In the genomic region with DNA sequence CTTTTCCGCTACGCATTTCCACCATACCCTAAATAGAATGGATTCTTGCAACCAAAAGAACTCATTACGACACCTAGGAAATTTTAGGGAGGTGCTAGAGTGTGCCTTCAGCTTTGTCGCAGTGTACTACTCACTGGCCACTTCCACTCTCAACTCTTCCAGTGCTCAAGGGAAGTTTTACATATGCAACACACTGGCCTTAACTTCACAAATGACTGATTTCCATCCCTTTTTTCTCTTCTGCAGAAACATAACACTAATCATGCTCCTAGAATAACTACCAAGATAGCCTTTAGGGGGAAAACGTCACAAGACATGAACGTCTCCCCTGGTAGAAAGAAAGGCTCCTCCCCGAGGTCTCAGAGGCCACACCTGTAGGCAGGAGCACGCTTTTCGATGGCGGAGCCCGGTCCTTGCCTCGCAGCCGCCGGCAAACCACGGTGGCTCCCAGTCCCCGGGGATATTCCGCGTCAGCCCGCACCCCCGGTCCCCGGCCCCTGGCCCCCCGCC, we compare ENCODE assay signal across 8 cellular contexts. TPM values are rescaled to one million over a fixed set of nuclear protein-coding genes. Genes with fewer than 3 reads are reported as not detected.
DNase-seq lines count a peak whose midpoint lies in the region; ATAC-seq and TF ChIP-seq lines count a peak whose summit lies in the region.

No MANE protein-coding gene starts in this region.

- H3K27ac ChIP-seq in VCaP: peak overlapping the region; percentile 89

- ATAC-seq in HG02938 (IDR thresholded peaks at IDR 0.05; ENCODE audit: unreplicated experiment) (peak; percentile 62), left lobe of liver (peak; percentile 76)

- TF ChIP-seq CTCF in VCaP (conservative IDR thresholded peaks at IDR 0.05) (no peak), cardiac fibroblast (IDR thresholded peaks at IDR 0.05; ENCODE audit: low read depth, low read length) (no peak)

- H3K4me3 ChIP-seq in cardiac fibroblast (replicated peaks in 1 of 2; ENCODE audit: low read depth in 2 of 2, low read length in 2 of 2): peak overlapping the region; percentile 74 to 92

- peak; percentile 45 for DNase-seq in NK-92 treated with Interleukin-12 subunit alpha and Interleukin-12 subunit beta, amount 100 ng/mL, for 24 hours (lab: John Stamatoyannopoulos, UW)
- no peak for DNase-seq in NK-92 (lab: John Stamatoyannopoulos, UW; ENCODE audit: unreplicated experiment)
- DNase-seq in NCI-H2029 treated with DMSO at 0.1 percent for 48 hours (lab: John Stamatoyannopoulos, UW): peak; percentile 63
- DNase-seq in cardiac fibroblast (ENCODE audit: low read depth in 2 of 2): peak; percentile 59 to 63
- DNase-seq in left lobe of liver (ENCODE audit: low spot score): peak; percentile 73
- peak; percentile 48 to 59 for DNase-seq in stimulated activated CD4-positive, alpha-beta T cell treated with anti-CD3 and anti-CD28 coated beads, Interleukin-2, amount 100 ng/mL, for 48 hours

RNA-seq across cellular contexts. Expression of a gene that starts 0.6 kb away (rescaled TPM):
- 7.7 TPM for total RNA-seq in left lobe of liver

RNA-seq across cellular contexts. Expression of a gene that starts 1.1 kb away (rescaled TPM):
- total RNA-seq in left lobe of liver: 10.0 TPM
